In the genomic region with DNA sequence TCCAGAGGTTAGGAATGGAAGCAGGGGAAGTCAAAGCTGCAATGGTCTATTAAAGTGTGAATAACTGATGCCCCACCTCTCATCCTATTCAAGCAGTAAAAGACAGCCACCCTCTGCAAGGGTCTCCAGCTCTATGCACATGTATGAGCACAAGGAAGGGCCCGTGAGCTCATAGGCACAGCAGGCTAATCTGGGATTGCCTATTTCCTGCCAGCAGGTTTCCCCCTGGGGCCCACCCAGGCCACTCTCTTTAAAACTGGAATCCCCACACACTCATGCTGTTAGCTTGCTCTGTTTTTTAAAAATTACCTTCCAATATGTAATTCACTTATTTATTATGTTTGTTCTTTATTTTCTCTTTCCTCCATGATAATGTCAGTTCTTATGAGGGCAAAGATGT, we compare ENCODE assay signal across 10 cellular contexts. TPM values are rescaled to one million over a fixed set of nuclear protein-coding genes. Genes with fewer than 3 reads are reported as not detected.
DNase-seq lines count a peak whose midpoint lies in the region; ATAC-seq, FAIRE-seq and TF ChIP-seq lines count a peak whose summit lies in the region.
"Had no signal": no experiment of that assay in that cellular context is flagged by ENCODE, and none has a peak within 500 bp of the region (broad histone marks: within the 10 kb centered on the region; RNA-seq: fewer than 3 reads in every experiment).

No MANE protein-coding gene starts in this region.

- POLR2A ChIA-PET in HepG2 (lab: Yijun Ruan, JAX): no interaction called here

- no peaks in the 10 kb centered on the region for H3K36me3 ChIP-seq in HepG2 (replicated peaks in 1 of 2; ENCODE audit: control insufficient read depth in 1 of 2, insufficient read depth in 2 of 2, low read length in 2 of 2)
- no peaks in the 10 kb centered on the region for H3K36me3 ChIP-seq in right lobe of liver
- no peaks in the 10 kb centered on the region for H3K36me3 ChIP-seq in adipocyte (ENCODE audit: control insufficient read depth, insufficient read depth, low read length, severe bottlenecking)
- H3K36me3 ChIP-seq in lower lobe of right lung: no peaks in the 10 kb centered on the region

- 17% methylated on average over 1 of the region's 1 CpG for WGBS in HepG2 (ENCODE audit: low lambda C conversion rate)
- WGBS in right lobe of liver (ENCODE audit: insufficient coverage, low coverage, low lambda C conversion rate, missing lambda C conversion rate): no CpG with 5 or more reads among the region's 1 CpG

- peak overlapping the region in 2 of 3 experiments; percentile 30 to 72; a peak in 3 of 6 replicates for H3K4me3 ChIP-seq in HepG2 (replicated peaks in 1 of 3; ENCODE audit: insufficient read depth in 1 of 3, low read depth in 2 of 3, low read length in 3 of 3)
- H3K4me3 ChIP-seq in right lobe of liver: no peak overlapping the region
- H3K4me3 ChIP-seq in adipocyte (ENCODE audit: low read length): peak overlapping the region; percentile 62
- peak overlapping the region; percentile 54 for H3K4me3 ChIP-seq in lower lobe of right lung

- no peak for ATAC-seq in HepG2
- no peak for ATAC-seq in right lobe of liver
- no peak for ATAC-seq in lower lobe of right lung

- no peak overlapping the region for H3K27ac ChIP-seq in HepG2 (ENCODE audit: extremely low read length, insufficient read depth, low read length)
- H3K27ac ChIP-seq in right lobe of liver: no peak overlapping the region
- peak overlapping the region; percentile 73 for H3K27ac ChIP-seq in lower lobe of right lung

- TF ChIP-seq EP300 in HepG2 (IDR thresholded peaks at IDR 0.05; ENCODE audit: low read depth in 2 of 2, low read length in 2 of 2) (no peak), HepG2 (CRISPR knock-in tag; IDR thresholded peaks at IDR 0.05; ENCODE audit: borderline replicate concordance) (no peak)

- H2AFZ ChIP-seq in HepG2 (ENCODE audit: low read length): no peak overlapping the region

- H3K4me2 ChIP-seq in HepG2 (ENCODE audit: low read depth, low read length): peak overlapping the region; percentile 99

- H3K27me3 ChIP-seq in HepG2 (ENCODE audit: control insufficient read depth in 1 of 2, insufficient read depth in 2 of 2, low read length in 2 of 2) (peaks cover 0 to 16% of the 10 kb centered on the region in 2 experiments; a peak in 3 of 5 replicates), right lobe of liver (no peaks in the 10 kb centered on the region), adipocyte (replicated peaks; ENCODE audit: control insufficient read depth, insufficient read depth, low read length) (no peaks in the 10 kb centered on the region), lower lobe of right lung (ENCODE audit: low read depth) (no peaks in the 10 kb centered on the region)

- H3K79me2 ChIP-seq in HepG2 (ENCODE audit: insufficient read depth, low read length): no peaks in the 10 kb centered on the region

- H3K4me1 ChIP-seq in HepG2 (ENCODE audit: insufficient read depth, low read length) (peaks cover 14% of the 10 kb centered on the region), right lobe of liver (peaks cover 0 to 6% (median 0%) of the 10 kb centered on the region in 4 donors), adipocyte (ENCODE audit: control insufficient read depth, insufficient read depth, low read length) (peaks cover 34% of the 10 kb centered on the region), lower lobe of right lung (peaks cover 23% of the 10 kb centered on the region)

- TF ChIP-seq POLR2A in HepG2 (IDR thresholded peaks at IDR 0.05; ENCODE audit: insufficient read depth in 1 of 2, low read depth in 2 of 2, low read length in 2 of 2) (no peak), right lobe of liver (IDR thresholded peaks at IDR 0.05) (no peak)

- TF ChIP-seq RAD21 in HepG2 (CRISPR knock-in tag; IDR thresholded peaks at IDR 0.05): no peak

- in situ Hi-C loops in HepG2 (cut with HindIII; ENCODE audit: extremely low pct_ligation_motif_present, low pct_unique_long_range_greater_than_20kb) (no loop called here), GM13977 (cut with MboI; ENCODE audit: low pct_unique_long_range_greater_than_20kb, low sequenced_read_pairs, unreplicated experiment) (no loop called here)

- H4K20me1 ChIP-seq in HepG2 (ENCODE audit: insufficient read depth, low read length): no peaks in the 10 kb centered on the region

- TF ChIP-seq CTCF in HepG2 (CRISPR knock-in tag; IDR thresholded peaks at IDR 0.05) (no peak), right lobe of liver (IDR thresholded peaks at IDR 0.05) (no peak), lower lobe of right lung (IDR thresholded peaks at IDR 0.05) (no peak), GM13977 (IDR thresholded peaks at IDR 0.05; ENCODE audit: extremely low read depth, insufficient read depth, missing control alignments) (no peak)

- H3K9me3 ChIP-seq in HepG2 (ENCODE audit: low read length) (no peaks in the 10 kb centered on the region), right lobe of liver (no peaks in the 10 kb centered on the region), adipocyte (ENCODE audit: control insufficient read depth, low read length) (no peaks in the 10 kb centered on the region), lower lobe of right lung (no peaks in the 10 kb centered on the region)

- DNase-seq in HepG2 (ENCODE audit: low spot score): no peak
- DNase-seq in right lobe of liver: no peak
- peak; percentile 17 for DNase-seq in adipocyte (ENCODE audit: low read depth)
- DNase-seq in lower lobe of right lung: no peak
- DNase-seq in NCI-H2196 treated with DMSO at 0.1 percent for 48 hours (lab: John Stamatoyannopoulos, UW; ENCODE audit: unreplicated experiment): no peak
- no peak for DNase-seq in activated CD4-positive, CD25-positive, alpha-beta regulatory T cell treated with anti-CD3 and anti-CD28 coated beads, Interleukin-2, amount 50 U/mL, for 72 hours
- DNase-seq in GM13977 (ENCODE audit: low spot score): no peak
- DNase-seq in iPS-NIHi11 (ENCODE audit: low spot score): no peak
- DNase-seq: activated naive CD4-positive, alpha-beta T cell had no signal

- intact Hi-C loops in HepG2 (cut with micrococcal nuclease; ENCODE audit: unreplicated experiment): no loop called here
- intact Hi-C loops in right lobe of liver (cut with DNase I): no loop called here
- intact Hi-C loops in lower lobe of right lung (cut with DNase I): no loop called here

- BruUV-seq in HepG2 (replicated peaks; lab: Mats Ljungman, UMichigan): no TSS peak

- H3K9ac ChIP-seq in HepG2 (ENCODE audit: insufficient read depth, low read depth, low read length): no peak overlapping the region
- peak overlapping the region; percentile 85 for H3K9ac ChIP-seq in adipocyte (ENCODE audit: low read length)

- no peak for FAIRE-seq in HepG2 (lab: Jason Lieb, UNC)

- CTCF ChIA-PET in HepG2 (lab: Yijun Ruan, JAX; ENCODE audit: low intra/inter-chr PET ratio, low total read pairs): no interaction called here

TF ChIP-seq in HepG2, 621 proteins besides CTCF, POLR2A, EP300 and RAD21:
- TF ChIP-seq NRL (CRISPR knock-in tag; IDR thresholded peaks at IDR 0.05; ENCODE audit: borderline replicate concordance) (no peak), ZFP62 (CRISPR knock-in tag; IDR thresholded peaks at IDR 0.05) (no peak)

RNA-seq across cellular contexts. Expression of gene ZNF366, which starts 48.7 kb away (rescaled TPM):
- total RNA-seq in HepG2 (2016; rRNA removed; fragmentation: Illumina TruSeq; extraction: Trizol) (not detected in 2 replicates), right lobe of liver (1 to 10 TPM in 3 of 6 experiments, under 1 TPM in 3; 0.77 to 2.3 (median 1.2) TPM), lower lobe of right lung (13.6 TPM)
- not detected in 2 replicates for total RNA-seq in HepG2 (2016; cell fraction: cytosol; rRNA removed; fragmentation: Illumina TruSeq; extraction: Trizol; ENCODE audit: low read depth)
- not detected in 2 replicates for total RNA-seq in HepG2 (2016; cell fraction: insoluble cytoplasmic fraction; rRNA removed; fragmentation: Illumina TruSeq; extraction: Trizol)
- total RNA-seq in HepG2 (2016; cell fraction: membrane; rRNA removed; fragmentation: Illumina TruSeq; extraction: Trizol): not detected in 2 replicates
- total RNA-seq in HepG2 (2016; cell fraction: nucleus; rRNA removed; fragmentation: Illumina TruSeq; extraction: Trizol): not detected in 2 replicates
- polyA plus RNA-seq in HepG2 (2011; rRNA removed): not detected in 2 replicates
- polyA plus RNA-seq in HepG2 (2011; cell fraction: cytosol; rRNA removed): not detected in 2 replicates
- polyA plus RNA-seq in HepG2 (2011; cell fraction: nucleus; rRNA removed): not detected in 2 replicates
- not detected in 2 replicates for polyA plus RNA-seq in HepG2 (2012)
- not detected in 2 replicates for polyA plus RNA-seq in HepG2 (2016; cell fraction: cytosol; fragmentation: Illumina TruSeq; extraction: Trizol; ENCODE audit: low read depth)
- polyA plus RNA-seq in HepG2 (2016; cell fraction: insoluble cytoplasmic fraction; fragmentation: Illumina TruSeq; extraction: Trizol; ENCODE audit: low read depth): not detected in 2 replicates
- not detected in 2 replicates for polyA plus RNA-seq in HepG2 (2016; cell fraction: membrane; fragmentation: Illumina TruSeq; extraction: Trizol; ENCODE audit: low read depth)
- not detected in 2 replicates for polyA plus RNA-seq in HepG2 (2016; cell fraction: nucleus; fragmentation: Illumina TruSeq; extraction: Trizol; ENCODE audit: insufficient read depth, low read depth)
- polyA minus RNA-seq in HepG2 (2011; rRNA and poly(A)+ RNA removed; ENCODE audit: low replicate concordance): not detected in 2 replicates
- polyA minus RNA-seq in HepG2 (2011; cell fraction: cytosol; rRNA and poly(A)+ RNA removed): not detected in 2 replicates
- polyA minus RNA-seq in HepG2 (2011; cell fraction: nucleus; rRNA and poly(A)+ RNA removed): not detected in 2 replicates
- total RNA-seq: HT1080 had no signal

Comparison
In these comparisons a context has a peak if more than half of its experiments do, and no peak if none do; other contexts are left out.
1. H3K4me3 ChIP-seq: peak in HepG2 (2 of 3), adipocyte (single experiment) and lower lobe of right lung (single experiment); none in right lobe of liver (0 of 3).